ENCODE assay signal across 3 cellular contexts in genomic region chr4:88119951-88120350, GRCh38.
TF ChIP-seq lines count a peak whose summit lies in the region.

No MANE protein-coding gene starts in this region.

TF ChIP-seq in HepG2, 621 proteins besides CTCF, POLR2A, EP300 and RAD21:
- 0 out of 2 replicates have a peak, but pooled peaks have one; percentile 52 for TF ChIP-seq ZNF280B (CRISPR knock-in tag; IDR thresholded peaks at IDR 0.05; ENCODE audit: borderline replicate concordance)
- TF ChIP-seq KLF6 (CRISPR knock-in tag; IDR thresholded peaks at IDR 0.05): no peak
- TF ChIP-seq TOPORS (CRISPR knock-in tag; IDR thresholded peaks at IDR 0.05): 0 out of 2 replicates have a peak, but pooled peaks have one; percentile 55
- TF ChIP-seq KLF15 (CRISPR knock-in tag; IDR thresholded peaks at IDR 0.05; ENCODE audit: borderline replicate concordance): no peak

TF ChIP-seq in Ishikawa, 13 proteins besides CTCF, POLR2A, EP300 and RAD21:
- TF ChIP-seq USF1 (IDR thresholded peaks at IDR 0.05) (0 out of 2 replicates have a peak, but pooled peaks have one; percentile 14), CEBPB (IDR thresholded peaks at IDR 0.05) (no peak)

TF ChIP-seq in H1, 55 proteins besides CTCF, POLR2A, EP300 and RAD21:
- TF ChIP-seq KDM1A (IDR thresholded peaks at IDR 0.05; ENCODE audit: borderline replicate concordance, low read length) (peak; percentile 88), MAX (IDR thresholded peaks at IDR 0.05) (no peak)
